8 cellular contexts compared by ENCODE assay signal in genomic region chr10:97335188-97335619, GRCh38. TPM values are rescaled to one million over a fixed set of nuclear protein-coding genes. Genes with fewer than 3 reads are reported as not detected.
DNase-seq lines count a peak whose midpoint lies in the region; ATAC-seq and TF ChIP-seq lines count a peak whose summit lies in the region.

No MANE protein-coding gene starts in this region.

- no peak for ATAC-seq in naive thymus-derived CD8-positive, alpha-beta T cell
- ATAC-seq in GM18511 (IDR thresholded peaks at IDR 0.05; ENCODE audit: unreplicated experiment): no peak
- ATAC-seq in GM21576 (IDR thresholded peaks at IDR 0.05; ENCODE audit: unreplicated experiment): no peak
- ATAC-seq in HG02642 (IDR thresholded peaks at IDR 0.05; ENCODE audit: poor library complexity, unreplicated experiment): no peak

- H3K27me3 ChIP-seq in HL-60 (ENCODE audit: insufficient read depth, poor library complexity, severe bottlenecking): no peaks in the 10 kb centered on the region

- peaks cover 21% of the 10 kb centered on the region for H3K27me3 Mint-ChIP-seq in chondrocyte (ENCODE audit: low read depth)
- H3K27me3 Mint-ChIP-seq in naive thymus-derived CD8-positive, alpha-beta T cell: no peaks in the 10 kb centered on the region

- POLR2A ChIA-PET in naive thymus-derived CD8-positive, alpha-beta T cell (lab: Charles Lee): interaction anchor here (0.6 to 7.6 kb wide), 3 partner anchors 9 to 15 kb away, joined by 3 to 179 read pairs (median 5); partner anchors contain the start of gene FRAT1

- DNase-seq in AG09309 (ENCODE audit: low read depth) (no peak), HL-60 (ENCODE audit: low read depth in 1 of 2, low spot score in 1 of 2) (no peak), chondrocyte (ENCODE audit: low spot score) (no peak)
- DNase-seq in naive thymus-derived CD8-positive, alpha-beta T cell: no peak
- no peak for DNase-seq in activated effector memory CD4-positive, alpha-beta T cell treated with Interleukin-2 at 50 U/mL for 16 hours

- H3K4me3 ChIP-seq in AG09309 (ENCODE audit: control insufficient read depth, low read depth, low read length): peak overlapping the region; percentile 76
- H3K4me3 ChIP-seq in HL-60 (replicated peaks; ENCODE audit: insufficient read depth, low read length): peak overlapping the region; percentile 80

- TF ChIP-seq CTCF in AG09309 (IDR thresholded peaks at IDR 0.05; ENCODE audit: control insufficient read depth, insufficient read depth, low read depth, low read length, missing control alignments): no peak
- TF ChIP-seq CTCF in HL-60 (IDR thresholded peaks at IDR 0.05; ENCODE audit: insufficient read depth, low read length): no peak
- TF ChIP-seq CTCF in chondrocyte (IDR thresholded peaks at IDR 0.05): no peak

- no peaks in the 10 kb centered on the region for H3K9me3 Mint-ChIP-seq in chondrocyte (ENCODE audit: low read depth)
- no peaks in the 10 kb centered on the region for H3K9me3 Mint-ChIP-seq in naive thymus-derived CD8-positive, alpha-beta T cell

- peak overlapping the region; percentile 73 for H3K4me3 Mint-ChIP-seq in chondrocyte (ENCODE audit: unreplicated experiment)
- H3K4me3 Mint-ChIP-seq in naive thymus-derived CD8-positive, alpha-beta T cell: peak overlapping the region; percentile 58 to 91 (median 75)

- peaks cover 38% of the 10 kb centered on the region for H3K4me1 Mint-ChIP-seq in chondrocyte (ENCODE audit: low read depth)
- H3K4me1 Mint-ChIP-seq in naive thymus-derived CD8-positive, alpha-beta T cell: peaks cover 21 to 43% (median 35%) of the 10 kb centered on the region in 4 donors

- H3K27ac ChIP-seq in HL-60 (replicated peaks): peak overlapping the region; percentile 98

- no peaks in the 10 kb centered on the region for H3K36me3 Mint-ChIP-seq in chondrocyte (ENCODE audit: low read depth)
- peaks cover 0 to 18% (median 5%) of the 10 kb centered on the region in 3 donors for H3K36me3 Mint-ChIP-seq in naive thymus-derived CD8-positive, alpha-beta T cell

- H3K27ac Mint-ChIP-seq in chondrocyte (ENCODE audit: unreplicated experiment): no peak overlapping the region
- H3K27ac Mint-ChIP-seq in naive thymus-derived CD8-positive, alpha-beta T cell: peak overlapping the region; percentile 43 to 96 (median 77)

RNA-seq across cellular contexts. Expression of gene FRAT2, which starts 0.7 kb away (rescaled TPM):
- 4.1 to 4.7 TPM (median 4.2 TPM) in 3 replicates for total RNA-seq in chondrocyte
- total RNA-seq in naive thymus-derived CD8-positive, alpha-beta T cell: 10 to 100 TPM; 29.0 to 30.6 TPM
- 10 to 100 TPM in 2 of 3 donors, 1 to 10 TPM in 1; 9.3 to 27.4 (median 23.6) TPM for polyA plus RNA-seq in naive thymus-derived CD8-positive, alpha-beta T cell

RNA-seq across cellular contexts. Expression of gene FRAT1, which starts 16.1 kb away (rescaled TPM):
- total RNA-seq in chondrocyte: 1.3 to 2.6 TPM (median 1.5 TPM) in 3 replicates
- 10 to 100 TPM; 18.5 to 19.1 TPM for total RNA-seq in naive thymus-derived CD8-positive, alpha-beta T cell
- polyA plus RNA-seq in naive thymus-derived CD8-positive, alpha-beta T cell: 10 to 100 TPM in 2 of 3 donors, 1 to 10 TPM in 1; 7.5 to 12.8 (median 12.7) TPM

RNA-seq across cellular contexts. Expression of gene ARHGAP19, which starts 42.8 kb away (rescaled TPM):
- 2.5 to 3.3 TPM (median 2.6 TPM) in 3 replicates for total RNA-seq in chondrocyte
- 10 to 100 TPM; 13.7 to 19.0 TPM for total RNA-seq in naive thymus-derived CD8-positive, alpha-beta T cell
- polyA plus RNA-seq in naive thymus-derived CD8-positive, alpha-beta T cell: 1 to 10 TPM; 5.3 to 5.6 (median 5.3) TPM
